In genomic region chr1:25062621-25063255, GRCh38 we compare ENCODE assay signal across 18 cellular contexts.
"Had no signal": no experiment of that assay in that cellular context is flagged by ENCODE, and none has a peak within 500 bp of the region (broad histone marks: within the 10 kb centered on the region; RNA-seq: fewer than 3 reads in every experiment).

No MANE protein-coding gene starts in this region.

- H3K27ac Mint-ChIP-seq: activated CD8-positive, alpha-beta T cell treated with anti-CD3 and anti-CD28 coated beads for 36 hours; activated naive CD4-positive, alpha-beta T cell treated with anti-CD3 and anti-CD28 coated beads for 36 hours; stimulated activated naive CD8-positive, alpha-beta T cell treated with anti-CD3 and anti-CD28 coated beads, Interleukin-15, Interleukin-2, amounts not matched to agents 100 ng/mL and 50 ng/mL, for 24 hours had no signal

- H3K27me3 ChIP-seq: adrenal gland, tibial nerve, vagina had no signal

- H3K4me3 Mint-ChIP-seq: activated CD8-positive, alpha-beta T cell treated with anti-CD3 and anti-CD28 coated beads for 36 hours; activated naive CD4-positive, alpha-beta T cell treated with anti-CD3 and anti-CD28 coated beads for 36 hours; stimulated activated naive CD8-positive, alpha-beta T cell treated with anti-CD3 and anti-CD28 coated beads, Interleukin-15, Interleukin-2, amounts not matched to agents 100 ng/mL and 50 ng/mL, for 24 hours had no signal

- ATAC-seq: activated CD8-positive, alpha-beta T cell treated with anti-CD3 and anti-CD28 coated beads for 36 hours; foreskin keratinocyte; right cardiac atrium had no signal

- H3K27me3 Mint-ChIP-seq: activated CD8-positive, alpha-beta T cell treated with anti-CD3 and anti-CD28 coated beads for 36 hours; stimulated activated naive CD8-positive, alpha-beta T cell treated with anti-CD3 and anti-CD28 coated beads, Interleukin-15, Interleukin-2, amounts not matched to agents 100 ng/mL and 50 ng/mL, for 24 hours had no signal

- DNase-seq: activated CD4-positive, alpha-beta T cell treated with anti-CD3 and anti-CD28 coated beads for 4 hours; activated CD8-positive, alpha-beta T cell treated with anti-CD3 and anti-CD28 coated beads for 36 hours; activated naive CD4-positive, alpha-beta T cell treated with anti-CD3 and anti-CD28 coated beads for 36 hours; activated T-cell treated with anti-CD3 and anti-CD28 coated beads, Interleukin-2, amount 50 U/mL, for 1 hour; adrenal gland; foreskin keratinocyte; hippocampal formation; islet precursor cell; left ventricle myocardium inferior; right cardiac atrium; SW 1271; T-helper 2 cell; WERI-Rb-1 had no signal

- H3K27ac ChIP-seq: adrenal gland, epithelial cell of prostate, foreskin keratinocyte, left ventricle myocardium inferior, prostate gland, tibial nerve, vagina, WERI-Rb-1 had no signal

- H3K9me3 Mint-ChIP-seq: activated CD8-positive, alpha-beta T cell treated with anti-CD3 and anti-CD28 coated beads for 36 hours; activated naive CD4-positive, alpha-beta T cell treated with anti-CD3 and anti-CD28 coated beads for 36 hours; stimulated activated naive CD8-positive, alpha-beta T cell treated with anti-CD3 and anti-CD28 coated beads, Interleukin-15, Interleukin-2, amounts not matched to agents 100 ng/mL and 50 ng/mL, for 24 hours had no signal

- H3K9me3 ChIP-seq: adrenal gland, left ventricle myocardium inferior, prostate gland, tibial nerve, vagina had no signal

- H3K4me3 ChIP-seq: adrenal gland, left ventricle myocardium inferior, prostate gland, tibial nerve, vagina had no signal

- H3K4me1 ChIP-seq: adrenal gland, foreskin keratinocyte, prostate gland, vagina had no signal

- H3K36me3 ChIP-seq: adrenal gland, left ventricle myocardium inferior, prostate gland, tibial nerve, vagina, WERI-Rb-1 had no signal
